In genomic region chrX:36908801-36909403, GRCh38 we compare ENCODE assay signal across 8 cellular contexts.
DNase-seq lines count a peak whose midpoint lies in the region; ATAC-seq and TF ChIP-seq lines count a peak whose summit lies in the region.

No MANE protein-coding gene starts in this region.

- H3K4me1 Mint-ChIP-seq in endothelial cell (ENCODE audit: unreplicated experiment): no peaks in the 10 kb centered on the region
- H3K4me1 Mint-ChIP-seq in activated T-helper 2 cell treated with anti-CD3 and anti-CD28 coated beads, Interferon-gamma antibody, Interleukin-2, Interleukin-4, amounts not matched to agents 10 μg/mL and 5 μg/mL and 100 μg/mL, durations not matched to agents 14 hours and 24 hours and 36 hours (ENCODE audit: low read depth): no peaks in the 10 kb centered on the region

- peaks cover 3% of the 10 kb centered on the region for H3K36me3 Mint-ChIP-seq in endothelial cell (ENCODE audit: low read depth, unreplicated experiment)
- no peaks in the 10 kb centered on the region for H3K36me3 Mint-ChIP-seq in activated T-helper 2 cell treated with anti-CD3 and anti-CD28 coated beads, Interferon-gamma antibody, Interleukin-2, Interleukin-4, amounts not matched to agents 10 μg/mL and 5 μg/mL and 100 μg/mL, durations not matched to agents 14 hours and 24 hours and 36 hours (ENCODE audit: low read depth)

- TF ChIP-seq CTCF in GM10266 (IDR thresholded peaks at IDR 0.05; ENCODE audit: control insufficient read depth, insufficient read depth, low read depth, missing control alignments) (peak; percentile 28), endothelial cell (IDR thresholded peaks at IDR 0.05; ENCODE audit: unreplicated experiment) (peak; percentile 61)

- intact Hi-C loops in activated T-helper 2 cell treated with anti-CD3 and anti-CD28 coated beads, Interferon-gamma antibody, Interleukin-2, Interleukin-4, amounts not matched to agents 10 μg/mL and 5 μg/mL and 100 μg/mL, durations not matched to agents 14 hours and 24 hours and 36 hours (cut with micrococcal nuclease): no loop called here

- H3K4me3 Mint-ChIP-seq in endothelial cell (ENCODE audit: unreplicated experiment): no peak overlapping the region
- H3K4me3 Mint-ChIP-seq in activated T-helper 2 cell treated with anti-CD3 and anti-CD28 coated beads, Interferon-gamma antibody, Interleukin-2, Interleukin-4, amounts not matched to agents 10 μg/mL and 5 μg/mL and 100 μg/mL, durations not matched to agents 14 hours and 24 hours and 36 hours (ENCODE audit: low read depth): no peak overlapping the region

- H3K9me3 Mint-ChIP-seq in endothelial cell (ENCODE audit: unreplicated experiment): no peaks in the 10 kb centered on the region
- H3K9me3 Mint-ChIP-seq in activated T-helper 2 cell treated with anti-CD3 and anti-CD28 coated beads, Interferon-gamma antibody, Interleukin-2, Interleukin-4, amounts not matched to agents 10 μg/mL and 5 μg/mL and 100 μg/mL, durations not matched to agents 14 hours and 24 hours and 36 hours: no peaks in the 10 kb centered on the region

- H3K27me3 Mint-ChIP-seq in endothelial cell (ENCODE audit: unreplicated experiment): no peaks in the 10 kb centered on the region
- H3K27me3 Mint-ChIP-seq in activated T-helper 2 cell treated with anti-CD3 and anti-CD28 coated beads, Interferon-gamma antibody, Interleukin-2, Interleukin-4, amounts not matched to agents 10 μg/mL and 5 μg/mL and 100 μg/mL, durations not matched to agents 14 hours and 24 hours and 36 hours (ENCODE audit: low read depth): no peaks in the 10 kb centered on the region

- H3K27ac Mint-ChIP-seq in endothelial cell (ENCODE audit: unreplicated experiment): no peak overlapping the region
- no peak overlapping the region for H3K27ac Mint-ChIP-seq in activated T-helper 2 cell treated with anti-CD3 and anti-CD28 coated beads, Interferon-gamma antibody, Interleukin-2, Interleukin-4, amounts not matched to agents 10 μg/mL and 5 μg/mL and 100 μg/mL, durations not matched to agents 14 hours and 24 hours and 36 hours

- DNase-seq in GM10266 (ENCODE audit: extremely low spot score): no peak
- peak; percentile 0 for DNase-seq in NCI-H774 (lab: John Stamatoyannopoulos, UW)
- DNase-seq in endothelial cell (ENCODE audit: low spot score): no peak
- DNase-seq in retina: peak; percentile 7
- DNase-seq in activated T-helper 2 cell treated with anti-CD3 and anti-CD28 coated beads, Interferon-gamma antibody, Interleukin-2, Interleukin-4, amounts not matched to agents 10 μg/mL and 5 μg/mL and 100 μg/mL, durations not matched to agents 14 hours and 24 hours and 36 hours (ENCODE audit: low spot score): no peak
- DNase-seq in cerebellar nuclear complex (lab: John Stamatoyannopoulos, UW): no peak

- peak; percentile 90 for ATAC-seq in HG02885 (IDR thresholded peaks at IDR 0.05; ENCODE audit: poor library complexity, unreplicated experiment)
- no peak for ATAC-seq in HG03432 (IDR thresholded peaks at IDR 0.05; ENCODE audit: unreplicated experiment)

Comparison
In these comparisons a context has a peak if more than half of its experiments do, and no peak if none do; other contexts are left out.
1. DNase-seq: peak in NCI-H774 (single experiment) and retina (single experiment); none in GM10266 (single experiment), endothelial cell (single experiment), activated T-helper 2 cell treated with anti-CD3 and anti-CD28 coated beads, Interferon-gamma antibody, Interleukin-2, Interleukin-4, amounts not matched to agents 10 μg/mL and 5 μg/mL and 100 μg/mL, durations not matched to agents 14 hours and 24 hours and 36 hours (single experiment) and cerebellar nuclear complex (0 of 2).